Comparison of ENCODE assay signal across 8 cellular contexts in the genomic region with DNA sequence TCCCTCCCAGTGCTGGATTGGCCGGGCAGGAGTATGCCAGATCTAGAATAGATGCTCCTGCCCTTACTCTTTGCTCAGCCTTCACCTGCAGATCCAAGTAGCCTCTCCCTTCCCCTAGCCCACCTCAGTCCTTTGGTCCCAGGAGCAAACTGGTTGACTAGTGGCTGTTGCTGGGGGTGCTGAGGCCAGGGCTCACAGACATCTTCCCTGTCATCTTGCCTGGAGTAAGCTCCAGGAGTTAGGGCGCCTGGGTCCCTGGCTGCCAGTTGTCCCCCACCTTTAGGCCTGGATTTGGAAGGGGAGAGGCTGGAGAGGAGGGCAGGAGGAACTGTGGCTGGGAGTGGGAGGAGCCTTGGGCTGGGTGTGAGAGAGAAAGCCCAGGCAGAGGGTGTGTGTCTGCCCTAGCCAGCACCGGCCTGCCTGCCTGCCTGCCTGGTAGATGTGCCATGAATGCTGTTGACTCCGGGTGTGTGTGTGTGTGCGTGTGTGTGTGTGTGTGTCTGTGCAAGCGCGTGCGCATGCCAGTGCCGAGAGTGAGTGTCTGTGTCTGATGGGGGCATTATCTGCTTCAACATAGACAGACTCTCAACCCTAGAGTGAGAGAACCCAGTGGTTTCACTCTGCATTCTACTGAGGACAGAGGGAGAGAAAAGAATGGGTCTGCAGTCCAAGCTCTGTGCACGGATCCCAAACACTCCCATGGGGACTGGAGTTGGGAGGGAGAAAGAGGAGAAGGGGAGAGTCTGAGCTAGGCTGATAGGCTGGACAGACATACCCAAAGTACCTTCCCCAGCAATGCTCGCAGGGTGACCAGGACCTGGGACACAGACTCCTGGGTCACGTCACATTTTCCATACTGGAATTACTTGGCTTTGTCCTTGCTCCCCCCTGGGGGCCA. TPM values are rescaled to one million over a fixed set of nuclear protein-coding genes. Genes with fewer than 3 reads are reported as not detected.
A peak's percentile ranks its signal among the peaks of the same experiment; 100 is the strongest.
DNase-seq lines count a peak whose midpoint lies in the region; ATAC-seq and TF ChIP-seq lines count a peak whose summit lies in the region.

No MANE protein-coding gene starts in this region.

- DNase-seq in GM13976 (ENCODE audit: low spot score) (peak; percentile 67), RPMI8226 (peak; percentile 66), cardiac fibroblast (ENCODE audit: low read depth in 2 of 2) (peak; percentile 16 to 45), left lobe of liver (ENCODE audit: low spot score) (no peak), posterior vena cava (ENCODE audit: low spot score) (no peak), dermis blood vessel endothelial cell (no peak)

- in situ Hi-C loops in GM13976 (cut with MboI; ENCODE audit: low sequenced_read_pairs, unreplicated experiment) = no loop called here

- intact Hi-C loops in posterior vena cava (cut with DNase I) = no loop called here

- TF ChIP-seq CTCF in 22Rv1 (IDR thresholded peaks at IDR 0.05) (no peak), GM13976 (IDR thresholded peaks at IDR 0.05; ENCODE audit: borderline replicate concordance, control extremely low read depth, extremely low read depth, insufficient read depth, missing control alignments) (no peak), cardiac fibroblast (IDR thresholded peaks at IDR 0.05; ENCODE audit: low read depth, low read length) (no peak)

- ATAC-seq in left lobe of liver = peak; percentile 64

- peak overlapping the region; percentile 99 for H3K27ac ChIP-seq in 22Rv1
- peak overlapping the region; percentile 40 for H3K27ac ChIP-seq in temporal lobe (ENCODE audit: low read depth, low read length)

- peak overlapping the region; percentile 51 to 60 for H3K4me3 ChIP-seq in cardiac fibroblast (replicated peaks in 1 of 2; ENCODE audit: low read depth in 2 of 2, low read length in 2 of 2)

RNA-seq across cellular contexts. Expression of gene RARG, which starts 0.9 kb away (rescaled TPM):
- total RNA-seq in left lobe of liver (2.5 TPM), temporal lobe (1.7 TPM), posterior vena cava (10 to 100 TPM; 33.4 to 38.1 TPM), dermis blood vessel endothelial cell (11.7 and 17.7 TPM in 2 replicates)

RNA-seq across cellular contexts. Expression of gene ITGB7, which starts 25.8 kb away (rescaled TPM):
- 8.6 TPM for total RNA-seq in left lobe of liver
- total RNA-seq in temporal lobe = 0.25 TPM
- 1 to 10 TPM; 2.1 to 2.9 TPM for total RNA-seq in posterior vena cava
- total RNA-seq in dermis blood vessel endothelial cell = 0.19 and 0.34 TPM in 2 replicates

RNA-seq across cellular contexts. Expression of gene ESPL1, which starts 35.2 kb away (rescaled TPM):
- total RNA-seq in left lobe of liver = 0.73 TPM
- 2.2 TPM for total RNA-seq in temporal lobe
- 1 to 10 TPM in 1 of 2 donors, under 1 TPM in 1; 0.62 to 1.0 TPM for total RNA-seq in posterior vena cava
- 4.8 and 16.5 TPM in 2 replicates for total RNA-seq in dermis blood vessel endothelial cell

RNA-seq across cellular contexts. Expression of gene CSAD, which starts 52.2 kb away (rescaled TPM):
- total RNA-seq in left lobe of liver (53.6 TPM), temporal lobe (14.5 TPM), posterior vena cava (10 to 100 TPM; 16.4 to 22.3 TPM), dermis blood vessel endothelial cell (2.9 and 6.5 TPM in 2 replicates)

RNA-seq across cellular contexts. Expression of gene ZNF740, which starts 52.4 kb away (rescaled TPM):
- total RNA-seq in left lobe of liver (25.9 TPM), temporal lobe (15.5 TPM), posterior vena cava (10 to 100 TPM; 23.7 to 27.4 TPM), dermis blood vessel endothelial cell (13.0 and 14.5 TPM in 2 replicates)

Comparison
In these comparisons a context has a peak if more than half of its experiments do, and no peak if none do; other contexts are left out.
1. DNase-seq: peak in GM13976 (single experiment), RPMI8226 (single experiment) and cardiac fibroblast (2 of 2); none in left lobe of liver (single experiment), posterior vena cava (single experiment) and dermis blood vessel endothelial cell (single experiment).